ENCODE assay signal across 28 cellular contexts in the genomic region with DNA sequence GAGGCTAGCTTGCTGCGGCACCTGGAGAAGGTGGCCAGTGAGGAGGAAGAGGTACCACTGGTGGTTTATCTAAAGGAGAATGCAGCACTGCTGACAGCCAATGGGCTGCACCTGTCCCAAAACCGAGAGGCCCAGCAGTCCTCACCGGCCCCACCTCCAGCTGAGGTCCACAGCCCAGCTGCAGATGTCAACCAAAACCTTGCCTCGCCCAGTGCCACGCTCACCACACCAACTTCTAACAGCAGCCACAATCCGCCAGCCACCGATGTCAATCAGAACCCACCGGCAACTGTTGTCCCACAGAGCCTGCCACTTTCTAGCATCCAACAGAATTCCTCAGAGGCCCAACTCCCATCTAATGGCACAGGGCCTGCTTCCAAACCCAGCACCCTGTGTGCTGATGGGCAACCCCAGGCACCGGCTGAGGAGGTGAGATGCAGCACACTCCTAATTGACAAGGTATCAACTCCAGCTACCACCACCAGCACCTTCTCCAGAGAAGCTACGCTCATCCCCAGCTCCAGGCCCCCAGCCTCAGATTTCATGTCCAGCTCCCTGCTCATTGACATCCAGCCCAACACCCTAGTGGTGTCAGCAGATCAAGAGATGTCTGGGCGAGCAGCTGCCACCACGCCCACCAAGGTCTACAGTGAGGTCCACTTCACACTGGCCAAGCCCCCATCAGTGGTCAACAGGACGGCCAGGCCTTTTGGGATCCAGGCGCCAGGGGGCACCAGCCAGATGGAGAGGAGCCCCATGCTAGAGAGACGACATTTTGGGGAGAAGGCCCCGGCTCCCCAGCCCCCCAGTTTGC. TPM values are rescaled to one million over a fixed set of nuclear protein-coding genes. Genes with fewer than 3 reads are reported as not detected.
DNase-seq lines count a peak whose midpoint lies in the region; ATAC-seq, FAIRE-seq and TF ChIP-seq lines count a peak whose summit lies in the region.
"Had no signal": no experiment of that assay in that cellular context is flagged by ENCODE, and none has a peak within 500 bp of the region (broad histone marks: within the 10 kb centered on the region; RNA-seq: fewer than 3 reads in every experiment).

No MANE protein-coding gene starts in this region.

- H3K27me3 ChIP-seq in Caco-2 (replicated peaks; ENCODE audit: control insufficient read depth, insufficient read depth, low read length) (no peaks in the 10 kb centered on the region), GM12878 (replicated peaks in 1 of 2; ENCODE audit: control insufficient read depth in 2 of 2, insufficient read depth in 2 of 2, low read length in 1 of 2) (no peaks in the 10 kb centered on the region), lung (ENCODE audit: control insufficient read depth, insufficient read depth) (no peaks in the 10 kb centered on the region), skeletal muscle tissue (ENCODE audit: control insufficient read depth in 3 of 3, insufficient read depth in 3 of 3, low read length in 3 of 3) (no peaks in the 10 kb centered on the region)
- H3K27me3 ChIP-seq: BE2C, colonic mucosa had no signal

- H3K9me3 ChIP-seq in Caco-2 (no peaks in the 10 kb centered on the region), GM12878 (replicated peaks; ENCODE audit: control insufficient read depth, insufficient read depth, low read length) (no peaks in the 10 kb centered on the region), lung (ENCODE audit: control insufficient read depth in 2 of 2, insufficient read depth in 1 of 2, low read length in 1 of 2) (no peaks in the 10 kb centered on the region), skeletal muscle tissue (ENCODE audit: control insufficient read depth in 3 of 3, low read length in 3 of 3) (no peaks in the 10 kb centered on the region)
- H3K9me3 ChIP-seq: A549, BE2C, colonic mucosa, SK-N-SH had no signal

- TF ChIP-seq CTCF in Caco-2 (IDR thresholded peaks at IDR 0.05; ENCODE audit: insufficient read depth in 1 of 2, low read depth in 1 of 2, low read length in 1 of 2, severe bottlenecking in 1 of 2, unreplicated experiment in 1 of 2): no peak
- TF ChIP-seq CTCF in GM12878 (IDR thresholded peaks at IDR 0.05 in 2 of 3, conservative IDR thresholded peaks at IDR 0.05 in 1 of 3; ENCODE audit: control insufficient read depth in 2 of 3, extremely low read depth in 1 of 3, insufficient read depth in 1 of 3, low read depth in 3 of 3, low read length in 3 of 3): no peak
- TF ChIP-seq CTCF in lung (IDR thresholded peaks at IDR 0.05; ENCODE audit: control extremely low read depth, extremely low read depth): no peak

- H3K4me1 Mint-ChIP-seq in Caco-2 (ENCODE audit: low read depth, unreplicated experiment): peaks cover 16% of the 10 kb centered on the region
- H3K4me1 Mint-ChIP-seq: activated naive CD4-positive, alpha-beta T cell treated with anti-CD3 and anti-CD28 coated beads, Interleukin-2, amount 10 ng/mL, durations not matched to agents 7 days and 5 days had no signal

- H4K20me1 ChIP-seq in GM12878 (ENCODE audit: control insufficient read depth, insufficient read depth): no peaks in the 10 kb centered on the region

- TF ChIP-seq RAD21 in GM12878 (IDR thresholded peaks at IDR 0.05; ENCODE audit: insufficient read depth, low read depth, low read length): no peak

- POLR2A ChIA-PET in Caco-2 (lab: Charles Lee): no interaction called here
- POLR2A ChIA-PET in GM12878 (lab: Charles Lee): no interaction called here

- no peak overlapping the region for H2AFZ ChIP-seq in GM12878 (ENCODE audit: control insufficient read depth, low read depth, low read length)

- no peak for DNase-seq in Caco-2
- DNase-seq in GM12878 (ENCODE audit: low read depth, low spot score): no peak
- no peak for DNase-seq in lung (ENCODE audit: low spot score)
- no peak for DNase-seq in G401 (ENCODE audit: low spot score)
- no peak for DNase-seq in occipital lobe (lab: John Stamatoyannopoulos, UW)
- DNase-seq in middle frontal gyrus (ENCODE audit: extremely low spot score, low spot score): no peak
- no peak for DNase-seq in activated CD4-positive, alpha-beta T cell treated with anti-CD3 and anti-CD28 coated beads, Interleukin-2, amount 50 U/mL, for 48 hours
- DNase-seq: activated CD4-positive, CD25-positive, alpha-beta regulatory T cell; activated CD8-positive, alpha-beta T cell treated with anti-CD3 and anti-CD28 coated beads for 36 hours; activated naive CD4-positive, alpha-beta T cell treated with anti-CD3 and anti-CD28 coated beads, Interleukin-2, amount 10 ng/mL, durations not matched to agents 7 days and 5 days; BE2C; colonic mucosa; DMS79 treated with DMSO at 0.1 percent for 48 hours; endodermal cell; HCEC 1CT; Karpas-422; NCI-H1092; NCI-H1930; NCI-H226; NCI-H82; SK-N-SH; stimulated activated CD4-positive, alpha-beta T cell treated with anti-CD3 and anti-CD28 coated beads, Interleukin-2, amount 100 ng/mL, for 48 hours; stimulated activated naive CD8-positive, alpha-beta T cell treated with anti-CD3 and anti-CD28 coated beads, Interleukin-15, Interleukin-2, amounts not matched to agents 100 U/mL and 50 U/mL, for 24 hours; T-helper 9 cell had no signal

- no peak for ATAC-seq in GM12878
- ATAC-seq in lung (ENCODE audit: insufficient read depth, low FRiP score): no peak
- ATAC-seq: A549; activated CD8-positive, alpha-beta T cell treated with anti-CD3 and anti-CD28 coated beads for 36 hours; stimulated activated naive CD8-positive, alpha-beta T cell treated with anti-CD3 and anti-CD28 coated beads, Interleukin-15, Interleukin-2, amounts not matched to agents 100 U/mL and 50 U/mL, for 24 hours had no signal

- WGBS in GM12878 (ENCODE audit: insufficient coverage, insufficient replicate concordance, low lambda C conversion rate, missing lambda C conversion rate): 65% methylated on average over 16 of the region's 16 CpGs
- WGBS in lung, 2 donors: 92% methylated on average over 16 of the region's 16 CpGs

- H3K9ac ChIP-seq in GM12878 (ENCODE audit: control insufficient read depth, insufficient read depth, low read length) (no peak overlapping the region), skeletal muscle tissue (ENCODE audit: low read depth in 1 of 3, low read length in 3 of 3) (peak overlapping the region; percentile 46 to 82 (median 73))
- H3K9ac ChIP-seq: SK-N-SH had no signal

- TF ChIP-seq POLR2A in GM12878 (IDR thresholded peaks at IDR 0.05; ENCODE audit: low read depth, low read length): no peak

- intact Hi-C loops in Caco-2 (cut with micrococcal nuclease; ENCODE audit: unreplicated experiment) (no loop called here), GM12878 (cut with micrococcal nuclease; ENCODE audit: unreplicated experiment) (no loop called here)

- H3K4me1 ChIP-seq in Caco-2 (peaks cover 11% of the 10 kb centered on the region), GM12878 (ENCODE audit: control insufficient read depth, insufficient read depth, low read length) (0 out of 2 replicates have a peak, but pooled peaks cover 3% of the 10 kb centered on the region), lung (ENCODE audit: control insufficient read depth in 2 of 2, insufficient read depth in 2 of 2, low read length in 2 of 2) (peaks cover 10 to 17% of the 10 kb centered on the region in 2 donors), skeletal muscle tissue (ENCODE audit: control insufficient read depth in 3 of 3, insufficient read depth in 3 of 3, low read length in 3 of 3) (peaks cover 84 to 93% (median 92%) of the 10 kb centered on the region in 3 donors)
- H3K4me1 ChIP-seq: colonic mucosa had no signal

- H3K36me3 ChIP-seq in Caco-2 (ENCODE audit: control insufficient read depth, insufficient read depth, low read length) (no peaks in the 10 kb centered on the region), GM12878 (ENCODE audit: control insufficient read depth in 2 of 2, insufficient read depth in 2 of 2, low read length in 1 of 2) (no peaks in the 10 kb centered on the region), lung (ENCODE audit: control insufficient read depth in 2 of 2, insufficient read depth in 2 of 2, low read length in 2 of 2) (peaks cover 2 to 34% of the 10 kb centered on the region in 2 donors), skeletal muscle tissue (ENCODE audit: control insufficient read depth in 3 of 3, insufficient read depth in 3 of 3, low read length in 3 of 3) (peaks cover 26 to 31% (median 29%) of the 10 kb centered on the region in 3 donors)
- H3K36me3 ChIP-seq: colonic mucosa had no signal

- H3K36me3 Mint-ChIP-seq in Caco-2 (ENCODE audit: insufficient read depth, unreplicated experiment): peaks cover 19% of the 10 kb centered on the region
- H3K36me3 Mint-ChIP-seq: activated naive CD4-positive, alpha-beta T cell treated with anti-CD3 and anti-CD28 coated beads, Interleukin-2, amount 10 ng/mL, durations not matched to agents 7 days and 5 days had no signal

- H3K4me3 ChIP-seq in Caco-2 (ENCODE audit: low read depth, low read length): no peak overlapping the region
- no peak overlapping the region for H3K4me3 ChIP-seq in GM12878
- H3K4me3 ChIP-seq in lung: no peak overlapping the region
- peak overlapping the region in 2 of 3 donors; percentile 8 to 61 for H3K4me3 ChIP-seq in skeletal muscle tissue (ENCODE audit: low read length in 3 of 3)
- H3K4me3 ChIP-seq: A549, colonic mucosa, skin epidermis had no signal

- CTCF ChIA-PET in Caco-2 (lab: Charles Lee) (interaction anchor here (1.0 kb wide), 1 partner anchor 8 kb away, joined by 3 read pairs; the partner anchor contains the start of gene SYNPO), GM12878 (lab: Yijun Ruan, JAX) (interaction anchor here (0.6 to 0.7 kb wide), 2 partner anchors 9 to 83 kb away, joined by 3 read pairs; no protein-coding TSS in a partner anchor)

- BruUV-seq in Caco-2 (replicated peaks; lab: Mats Ljungman, UMichigan) (TSS peak; percentile 7), GM12878 (replicated peaks; lab: Mats Ljungman, UMichigan) (TSS peak; percentile 30)

- H3K4me2 ChIP-seq in GM12878 (ENCODE audit: control insufficient read depth, insufficient read depth): no peak overlapping the region
- H3K4me2 ChIP-seq: A549, SK-N-SH had no signal

- no peak overlapping the region for H3K4me3 Mint-ChIP-seq in Caco-2 (ENCODE audit: unreplicated experiment)
- H3K4me3 Mint-ChIP-seq: activated CD8-positive, alpha-beta T cell treated with anti-CD3 and anti-CD28 coated beads for 36 hours; activated naive CD4-positive, alpha-beta T cell treated with anti-CD3 and anti-CD28 coated beads, Interleukin-2, amount 10 ng/mL, durations not matched to agents 7 days and 5 days; endodermal cell had no signal

- H3K27ac ChIP-seq in GM12878 (ENCODE audit: control insufficient read depth, insufficient read depth) (no peak overlapping the region), lung (ENCODE audit: low read depth in 1 of 2, low read length in 1 of 2) (peak overlapping the region; percentile 34 to 87), skeletal muscle tissue (ENCODE audit: low read depth, low read length) (peak overlapping the region; percentile 85)
- H3K27ac ChIP-seq: colonic mucosa, skin epidermis had no signal

- in situ Hi-C loops in GM12878 (cut with MboI) (no loop called here), G401 (cut with HindIII; ENCODE audit: low sequenced_read_pairs) (no loop called here)

- SMC1A ChIA-PET in GM12878 (lab: Charles Lee; ENCODE audit: uncharacterized antibody, unreplicated experiment): interaction anchor here (1.3 kb wide), 1 partner anchor 88 kb away, joined by 3 read pairs; no protein-coding TSS in a partner anchor

- no peaks in the 10 kb centered on the region for H3K79me2 ChIP-seq in GM12878 (ENCODE audit: control insufficient read depth, insufficient read depth, low read length)

- RAD21 ChIA-PET in GM12878 (lab: Charles Lee; ENCODE audit: unreplicated experiment): no interaction called here

- H3K27me3 Mint-ChIP-seq in Caco-2 (ENCODE audit: insufficient read depth, unreplicated experiment): no peaks in the 10 kb centered on the region
- H3K27me3 Mint-ChIP-seq: activated CD8-positive, alpha-beta T cell treated with anti-CD3 and anti-CD28 coated beads for 36 hours had no signal

- no peak for TF ChIP-seq EP300 in GM12878 (IDR thresholded peaks at IDR 0.05; ENCODE audit: borderline replicate concordance in 1 of 2, control insufficient read depth in 1 of 2, low read depth in 2 of 2, low read length in 2 of 2)

- no peaks in the 10 kb centered on the region for H3K9me3 Mint-ChIP-seq in Caco-2 (ENCODE audit: unreplicated experiment)
- H3K9me3 Mint-ChIP-seq: activated CD8-positive, alpha-beta T cell treated with anti-CD3 and anti-CD28 coated beads for 36 hours; activated naive CD4-positive, alpha-beta T cell treated with anti-CD3 and anti-CD28 coated beads, Interleukin-2, amount 10 ng/mL, durations not matched to agents 7 days and 5 days; endodermal cell had no signal

- no peak for FAIRE-seq in GM12878 (lab: Jason Lieb, UNC)
- FAIRE-seq: A549, HTR-8/SVneo had no signal

- H3K27ac Mint-ChIP-seq in Caco-2 (ENCODE audit: unreplicated experiment): no peak overlapping the region
- H3K27ac Mint-ChIP-seq: activated CD8-positive, alpha-beta T cell treated with anti-CD3 and anti-CD28 coated beads for 36 hours; activated naive CD4-positive, alpha-beta T cell treated with anti-CD3 and anti-CD28 coated beads, Interleukin-2, amount 10 ng/mL, durations not matched to agents 7 days and 5 days had no signal

RNA-seq across cellular contexts. Expression of gene SYNPO, which starts 8.0 kb away (rescaled TPM):
- total RNA-seq in Caco-2 (2022) (22.4 and 25.1 TPM in 2 replicates), GM12878 (2014; rRNA removed) (3.3 and 3.4 TPM in 2 replicates), GM12878 (2014; rRNA removed; fragmentation: Illumina TruSeq; extraction: Trizol) (4.4 and 4.5 TPM in 2 replicates), GM12878 (2021) (21.0 and 21.8 TPM in 2 replicates), lung (100 to 1,000 TPM in 1 of 2 donors, 10 to 100 TPM in 1; 10.3 to 111 TPM), skeletal muscle tissue (6.3 TPM), occipital lobe (5.8 TPM)
- 27.3 and 29.8 TPM in 2 replicates for total RNA-seq in GM12878 (2013; cell fraction: nucleolus; rRNA removed)
- 10.8 TPM for polyA plus RNA-seq in GM12878 (2011; ENCODE audit: low read depth)
- polyA plus RNA-seq in GM12878 (2011; rRNA removed) (11.0 and 18.3 TPM in 2 replicates), GM12878 (2014; fragmentation: Illumina TruSeq; extraction: Trizol) (8.7 and 9.4 TPM in 2 replicates), GM12878 (2014; fragmentation: Nextera tagmentation; extraction: Ambion mirVana) (1 to 10 TPM; 1.9 to 2.3 TPM), GM12878 (2014; rRNA removed) (10.1 and 10.7 TPM in 2 replicates), GM12878 (2016; fragmentation: Nextera tagmentation; extraction: Ambion mirVana) (1 to 10 TPM in 1 of 2 experiments, under 1 TPM in 1; 0.77 to 2.0 TPM), lung (10 to 100 TPM; 41.0 to 43.8 TPM)
- polyA plus RNA-seq in GM12878 (2011; cell fraction: cytosol; rRNA removed): 24.0 and 25.6 TPM in 2 replicates
- polyA plus RNA-seq in GM12878 (2011; cell fraction: nucleus; rRNA removed): 20.3 and 21.1 TPM in 2 replicates
- 19.5 and 20.5 TPM in 2 replicates for polyA plus RNA-seq in GM12878 (2012)
- 18.7 and 24.1 TPM in 2 replicates for polyA minus RNA-seq in GM12878 (2011; rRNA and poly(A)+ RNA removed)
- 10.3 and 10.8 TPM in 2 replicates for polyA minus RNA-seq in GM12878 (2011; cell fraction: cytosol; rRNA and poly(A)+ RNA removed)
- polyA minus RNA-seq in GM12878 (2011; cell fraction: nucleus; rRNA and poly(A)+ RNA removed): 7.5 and 11.7 TPM in 2 replicates
- 2.7 and 3.6 TPM in 2 replicates for total RNA-seq in G401 (2014; rRNA removed; shearing (Covaris generic))

RNA-seq across cellular contexts. Expression of gene MYOZ3, which starts 12.6 kb away (rescaled TPM):
- total RNA-seq in Caco-2 (2022) (not detected in 2 replicates), GM12878 (2014; rRNA removed) (1.1 TPM in 1 of 2 replicates, not detected in the other), GM12878 (2014; rRNA removed; fragmentation: Illumina TruSeq; extraction: Trizol) (0.04 TPM in 1 of 2 replicates, not detected in the other), GM12878 (2021) (0.18 TPM in 1 of 2 replicates, not detected in the other), lung (1 to 10 TPM in 1 of 2 donors, under 1 TPM in 1; 0.55 to 2.4 TPM), skeletal muscle tissue (4.7 TPM), occipital lobe (1.7 TPM)
- total RNA-seq in GM12878 (2013; cell fraction: nucleolus; rRNA removed): not detected in 2 replicates
- polyA plus RNA-seq in GM12878 (2011; ENCODE audit: low read depth): not detected
- polyA plus RNA-seq in GM12878 (2011; rRNA removed) (not detected in 2 replicates), GM12878 (2014; fragmentation: Illumina TruSeq; extraction: Trizol) (0.09 and 0.10 TPM in 2 replicates), GM12878 (2014; fragmentation: Nextera tagmentation; extraction: Ambion mirVana) (not detected), GM12878 (2014; rRNA removed) (0.08 and 0.62 TPM in 2 replicates), GM12878 (2016; fragmentation: Nextera tagmentation; extraction: Ambion mirVana) (under 1 TPM in 1 of 2 experiments, not detected in 1; 0.11 TPM), lung (under 1 TPM; 0.39 to 0.40 TPM)
- not detected in 2 replicates for polyA plus RNA-seq in GM12878 (2011; cell fraction: cytosol; rRNA removed)
- polyA plus RNA-seq in GM12878 (2011; cell fraction: nucleus; rRNA removed): 0.03 TPM in 1 of 2 replicates, not detected in the other
- polyA plus RNA-seq in GM12878 (2012): 0.11 and 0.18 TPM in 2 replicates
- polyA minus RNA-seq in GM12878 (2011; rRNA and poly(A)+ RNA removed): not detected in 2 replicates
- polyA minus RNA-seq in GM12878 (2011; cell fraction: cytosol; rRNA and poly(A)+ RNA removed): not detected in 2 replicates
- polyA minus RNA-seq in GM12878 (2011; cell fraction: nucleus; rRNA and poly(A)+ RNA removed): not detected in 2 replicates
- not detected in 2 replicates for total RNA-seq in G401 (2014; rRNA removed; shearing (Covaris generic))

RNA-seq across cellular contexts. Expression of gene RBM22, which starts 52.4 kb away (rescaled TPM):
- total RNA-seq in Caco-2 (2022): 55.3 TPM in 2 replicates
- total RNA-seq in GM12878 (2013; cell fraction: nucleolus; rRNA removed): 66.8 and 67.0 TPM in 2 replicates
- total RNA-seq in GM12878 (2014; rRNA removed): 34.1 and 36.6 TPM in 2 replicates
- total RNA-seq in GM12878 (2014; rRNA removed; fragmentation: Illumina TruSeq; extraction: Trizol): 34.1 and 34.6 TPM in 2 replicates
- total RNA-seq in GM12878 (2021): 43.8 and 45.7 TPM in 2 replicates
- 38.4 TPM for polyA plus RNA-seq in GM12878 (2011; ENCODE audit: low read depth)
- polyA plus RNA-seq in GM12878 (2011; rRNA removed): 58.1 and 65.6 TPM in 2 replicates
- 39.2 and 44.6 TPM in 2 replicates for polyA plus RNA-seq in GM12878 (2011; cell fraction: cytosol; rRNA removed)
- polyA plus RNA-seq in GM12878 (2011; cell fraction: nucleus; rRNA removed): 74.1 and 79.5 TPM in 2 replicates
- polyA plus RNA-seq in GM12878 (2012): 41.8 and 42.5 TPM in 2 replicates
- 66.4 and 78.0 TPM in 2 replicates for polyA plus RNA-seq in GM12878 (2014; fragmentation: Illumina TruSeq; extraction: Trizol)
- 10 to 100 TPM; 26.3 to 40.3 TPM for polyA plus RNA-seq in GM12878 (2014; fragmentation: Nextera tagmentation; extraction: Ambion mirVana)
- polyA plus RNA-seq in GM12878 (2014; rRNA removed): 37.5 and 38.4 TPM in 2 replicates
- polyA plus RNA-seq in GM12878 (2016; fragmentation: Nextera tagmentation; extraction: Ambion mirVana): 10 to 100 TPM; 54.6 to 57.8 TPM
- polyA minus RNA-seq in GM12878 (2011; rRNA and poly(A)+ RNA removed): 28.1 and 49.2 TPM in 2 replicates
- 16.0 and 20.4 TPM in 2 replicates for polyA minus RNA-seq in GM12878 (2011; cell fraction: cytosol; rRNA and poly(A)+ RNA removed)
- polyA minus RNA-seq in GM12878 (2011; cell fraction: nucleus; rRNA and poly(A)+ RNA removed): 34.7 and 45.0 TPM in 2 replicates
- 10 to 100 TPM; 41.9 to 49.9 TPM for total RNA-seq in lung
- 10 to 100 TPM; 27.2 to 35.4 TPM for polyA plus RNA-seq in lung
- 18.8 TPM for total RNA-seq in skeletal muscle tissue
- 20.1 and 40.9 TPM in 2 replicates for total RNA-seq in G401 (2014; rRNA removed; shearing (Covaris generic))
- 27.6 TPM for total RNA-seq in occipital lobe

Comparison
In these comparisons a context has a peak if more than half of its experiments do, and no peak if none do; other contexts are left out.
1. H3K4me3 ChIP-seq: peak in skeletal muscle tissue (2 of 3); none in Caco-2 (single experiment), GM12878 (single experiment) and lung (single experiment).